ENCODE assay signal across 8 cellular contexts in the genomic region with DNA sequence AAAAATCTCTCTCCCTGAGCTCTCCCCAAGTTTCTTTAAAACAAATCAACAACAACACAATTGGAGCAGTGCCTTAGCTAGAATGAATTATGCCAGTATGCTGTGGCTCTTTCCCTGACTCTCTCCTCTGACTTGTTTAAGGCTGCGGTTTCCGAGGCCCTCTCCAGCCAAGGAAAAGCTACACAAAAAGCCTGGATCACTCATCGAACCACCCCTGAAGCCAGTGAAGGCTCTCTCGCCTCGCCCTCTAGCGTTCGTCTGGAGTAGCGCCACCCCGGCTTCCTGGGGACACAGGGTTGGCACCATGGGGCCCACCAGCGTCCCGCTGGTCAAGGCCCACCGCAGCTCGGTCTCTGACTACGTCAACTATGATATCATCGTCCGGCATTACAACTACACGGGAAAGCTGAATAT. TPM values are rescaled to one million over a fixed set of nuclear protein-coding genes. Genes with fewer than 3 reads are reported as not detected.
DNase-seq lines count a peak whose midpoint lies in the region; ATAC-seq and TF ChIP-seq lines count a peak whose summit lies in the region.

No MANE protein-coding gene starts in this region.

- WGBS in lower leg skin, 2 donors: 5% methylated on average over 16 to 17 of the region's 17 CpGs

- peak in 1 of 3 donors; percentile 73 for TF ChIP-seq CTCF in lower leg skin (IDR thresholded peaks at IDR 0.05)

- no peak overlapping the region for H3K4me3 ChIP-seq in lower leg skin (ENCODE audit: low read depth, poor library complexity, severe bottlenecking)

- H3K4me1 Mint-ChIP-seq in dendritic cell treated with granulocyte-macrophage colony-stimulating factor and Interleukin-4, amounts not matched to agents 40 ng/mL and 50 ng/mL, for 4 days (ENCODE audit: low read depth): peaks cover 45% of the 10 kb centered on the region

- H3K9me3 Mint-ChIP-seq in dendritic cell treated with granulocyte-macrophage colony-stimulating factor and Interleukin-4, amounts not matched to agents 40 ng/mL and 50 ng/mL, for 4 days: no peaks in the 10 kb centered on the region

- DNase-seq in GM03348 (ENCODE audit: low spot score) (peak; percentile 88), NCI-H226 (peak; percentile 84), lower leg skin (ENCODE audit: low spot score in 2 of 2) (peak; percentile 81 to 97), GM19240 (ENCODE audit: insufficient read length, low spot score) (no peak)
- peak; percentile 82 to 84 for DNase-seq in activated CD4-positive, alpha-beta T cell treated with anti-CD3 and anti-CD28 coated beads, Interleukin-2, amount 50 U/mL, for 4 hours
- DNase-seq in stimulated activated CD4-positive, alpha-beta T cell treated with anti-CD3 and anti-CD28 coated beads, Interleukin-4, amount 100 ng/mL, for 1 hour: peak; percentile 87

- ATAC-seq in HG02763 (IDR thresholded peaks at IDR 0.05; ENCODE audit: unreplicated experiment): peak; percentile 23

- peaks cover 51% of the 10 kb centered on the region for H3K36me3 Mint-ChIP-seq in dendritic cell treated with granulocyte-macrophage colony-stimulating factor and Interleukin-4, amounts not matched to agents 40 ng/mL and 50 ng/mL, for 4 days (ENCODE audit: low read depth)

- intact Hi-C loops in dendritic cell treated with granulocyte-macrophage colony-stimulating factor and Interleukin-4, amounts not matched to agents 40 ng/mL and 50 ng/mL, for 4 days (cut with micrococcal nuclease): loop anchor here (2.0 to 10.0 kb wide), 5 partner anchors 26 to 318 kb away; no protein-coding TSS in a partner anchor
- intact Hi-C loops in lower leg skin (cut with DNase I; ENCODE audit: low total_unique reads): no loop called here

- no peak for TF ChIP-seq POLR2A in lower leg skin (IDR thresholded peaks at IDR 0.05)

- H3K4me3 Mint-ChIP-seq in dendritic cell treated with granulocyte-macrophage colony-stimulating factor and Interleukin-4, amounts not matched to agents 40 ng/mL and 50 ng/mL, for 4 days: peak overlapping the region; percentile 79

- peaks cover 49% of the 10 kb centered on the region for H3K27me3 Mint-ChIP-seq in dendritic cell treated with granulocyte-macrophage colony-stimulating factor and Interleukin-4, amounts not matched to agents 40 ng/mL and 50 ng/mL, for 4 days

- H3K27ac Mint-ChIP-seq in dendritic cell treated with granulocyte-macrophage colony-stimulating factor and Interleukin-4, amounts not matched to agents 40 ng/mL and 50 ng/mL, for 4 days: peak overlapping the region; percentile 86

RNA-seq across cellular contexts. Expression of a gene that starts 1.9 kb away (rescaled TPM):
- 10 to 100 TPM; 19.3 to 62.5 (median 27.7) TPM for total RNA-seq in lower leg skin
